Comparison of ENCODE assay signal across 16 cellular contexts in the genomic region with DNA sequence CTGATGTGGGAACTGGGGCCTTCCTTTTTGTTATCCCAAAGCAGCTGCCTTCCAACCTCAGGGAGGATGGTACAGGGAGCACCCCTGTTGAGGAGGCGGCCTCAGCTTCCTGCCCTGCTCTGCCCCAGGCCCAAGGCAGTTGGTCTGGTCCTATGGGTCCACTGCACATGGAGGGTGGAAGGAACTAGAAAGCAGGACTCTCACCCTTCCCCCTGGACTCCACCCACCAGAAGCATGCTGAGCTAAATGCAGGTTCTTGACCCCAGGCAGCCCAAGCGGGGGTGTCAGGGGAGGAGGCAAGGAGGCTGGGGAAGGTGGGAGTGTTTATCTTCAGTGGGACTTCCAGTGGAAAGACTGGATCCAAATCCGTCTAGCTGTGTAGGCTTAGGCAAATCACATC.
"Had no signal": no experiment of that assay in that cellular context is flagged by ENCODE, and none has a peak within 500 bp of the region (broad histone marks: within the 10 kb centered on the region; RNA-seq: fewer than 3 reads in every experiment).

No MANE protein-coding gene starts in this region.

- H3K4me3 Mint-ChIP-seq: activated CD4-positive, alpha-beta memory T cell treated with anti-CD3 and anti-CD28 coated beads, Interleukin-2, amount 10 ng/mL, durations not matched to agents 7 days and 5 days; activated CD8-positive, alpha-beta memory T cell treated with anti-CD3 and anti-CD28 coated beads, Interleukin-2, amount 10 ng/mL, durations not matched to agents 7 days and 5 days; activated naive CD8-positive, alpha-beta T cell treated with anti-CD3 and anti-CD28 coated beads for 36 hours; T-cell; T-helper 17 cell; WTC11 had no signal

- H3K36me3 ChIP-seq: brain microvascular endothelial cell, cardiac muscle cell had no signal

- DNase-seq: amniotic stem cell, aorta, NCI-H1092, NCI-H1436 treated with DMSO at 0.1 percent for 48 hours, SIG-M5 had no signal

- H3K27ac ChIP-seq: brain microvascular endothelial cell, cardiac muscle cell, PC-9, RWPE1 had no signal

- H3K27me3 ChIP-seq: brain microvascular endothelial cell, cardiac muscle cell had no signal

- FAIRE-seq: RCC 7860 had no signal

- H3K4me1 Mint-ChIP-seq: activated CD4-positive, alpha-beta memory T cell treated with anti-CD3 and anti-CD28 coated beads, Interleukin-2, amount 10 ng/mL, durations not matched to agents 7 days and 5 days; activated naive CD8-positive, alpha-beta T cell treated with anti-CD3 and anti-CD28 coated beads for 36 hours; T-cell had no signal

- H3K27ac Mint-ChIP-seq: activated CD4-positive, alpha-beta memory T cell treated with anti-CD3 and anti-CD28 coated beads, Interleukin-2, amount 10 ng/mL, durations not matched to agents 7 days and 5 days; activated CD8-positive, alpha-beta memory T cell treated with anti-CD3 and anti-CD28 coated beads, Interleukin-2, amount 10 ng/mL, durations not matched to agents 7 days and 5 days; activated naive CD8-positive, alpha-beta T cell treated with anti-CD3 and anti-CD28 coated beads for 36 hours; T-cell; T-helper 17 cell; WTC11 had no signal

- H3K4me2 ChIP-seq: PC-9 had no signal

- H3K27me3 Mint-ChIP-seq: activated naive CD8-positive, alpha-beta T cell treated with anti-CD3 and anti-CD28 coated beads for 36 hours; T-cell had no signal

- H3K9me3 Mint-ChIP-seq: activated CD4-positive, alpha-beta memory T cell treated with anti-CD3 and anti-CD28 coated beads, Interleukin-2, amount 10 ng/mL, durations not matched to agents 7 days and 5 days; activated naive CD8-positive, alpha-beta T cell treated with anti-CD3 and anti-CD28 coated beads for 36 hours; T-cell had no signal

- H3K36me3 Mint-ChIP-seq: activated CD8-positive, alpha-beta memory T cell treated with anti-CD3 and anti-CD28 coated beads, Interleukin-2, amount 10 ng/mL, durations not matched to agents 7 days and 5 days; activated naive CD8-positive, alpha-beta T cell treated with anti-CD3 and anti-CD28 coated beads for 36 hours; T-cell; WTC11 had no signal

- H3K4me3 ChIP-seq: cardiac muscle cell, PC-9 had no signal

- H2AFZ ChIP-seq: PC-9 had no signal
